1 cellular context compared by ENCODE assay signal in the genomic region with DNA sequence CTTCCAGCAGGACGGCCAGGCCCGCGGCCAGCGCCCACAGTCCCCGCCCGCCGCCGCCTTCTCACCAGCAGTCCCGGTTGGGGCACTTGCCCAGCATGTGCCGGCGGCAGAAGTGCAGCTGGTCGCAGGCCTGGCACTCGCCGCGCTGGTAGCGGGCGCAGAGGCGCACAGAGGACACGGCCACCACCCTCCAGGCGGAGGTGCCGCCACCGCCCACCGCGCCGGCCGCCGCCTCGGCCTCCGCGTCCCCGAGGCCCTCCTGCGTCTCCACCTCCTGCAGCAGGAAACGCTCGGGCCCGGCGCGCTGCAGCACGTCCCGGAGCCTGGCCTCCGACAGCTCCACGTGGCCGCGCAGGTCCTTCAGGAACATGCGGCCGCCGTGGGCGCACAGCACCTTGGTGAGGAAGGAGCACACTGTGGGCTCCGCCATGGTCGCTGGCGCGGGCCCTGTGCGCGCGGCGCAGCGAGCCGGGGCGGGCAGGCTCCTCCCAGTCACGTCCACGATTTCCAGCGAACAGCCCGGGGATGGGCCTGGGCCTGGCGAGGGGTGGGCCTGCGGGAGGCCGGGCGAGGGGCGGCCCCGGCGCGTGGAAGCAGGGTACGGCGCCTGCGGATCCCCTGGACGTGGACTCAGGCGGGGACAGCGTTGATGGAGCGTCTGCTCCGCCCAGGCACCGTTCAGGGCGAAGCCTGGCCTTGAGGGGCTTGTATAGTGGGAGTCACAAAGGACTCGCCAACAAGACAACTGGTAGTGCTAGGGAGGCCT.
TF ChIP-seq lines count a peak whose summit lies in the region.

Gene ZC3HAV1L, minus strand, starts transcription at position 455 of the 766 bp plus-strand sequence. Its CDS starts 25 bp downstream, at position 430.

TF ChIP-seq in GM12878, 131 proteins besides CTCF, POLR2A, EP300 and RAD21 (continued from another document and continues in another):
- TF ChIP-seq SREBF2 (IDR thresholded peaks at IDR 0.05; ENCODE audit: low read length) (no peak), BACH1 (IDR thresholded peaks at IDR 0.05; ENCODE audit: borderline replicate concordance) (peak; percentile 17; the same call in 1 of the 2 replicates), PAX5 (IDR thresholded peaks at IDR 0.05; ENCODE audit: borderline replicate concordance, low read depth, low read length) (no peak), HDAC2 (IDR thresholded peaks at IDR 0.05) (no peak), DPF2 (IDR thresholded peaks at IDR 0.05) (peak; percentile 82), EED (IDR thresholded peaks at IDR 0.05; ENCODE audit: low read depth) (no peak), MYC (IDR thresholded peaks at IDR 0.05; ENCODE audit: insufficient read depth, insufficient read length, insufficient replicate concordance, low read length, severe bottlenecking) (peak; percentile 94), ZNF622 (IDR thresholded peaks at IDR 0.05) (no peak), IKZF1 (conservative IDR thresholded peaks at IDR 0.05) (peak; percentile 83), STAT1 (conservative IDR thresholded peaks at IDR 0.05) (0 out of 2 replicates have a peak, but pooled peaks have one; percentile 45), CBX5 (IDR thresholded peaks at IDR 0.05; ENCODE audit: low read depth) (no peak), ZSCAN29 (IDR thresholded peaks at IDR 0.05) (0 out of 2 replicates have a peak, but pooled peaks have one; percentile 8), RCOR1 (conservative IDR thresholded peaks at IDR 0.05; ENCODE audit: low read depth, low read length) (no peak), CBX3 (IDR thresholded peaks at IDR 0.05; ENCODE audit: borderline replicate concordance, low read depth) (no peak), TAF1 (IDR thresholded peaks at IDR 0.05; ENCODE audit: borderline replicate concordance, low read depth, low read length) (peak; percentile 72; the same call in 1 of the 2 replicates), NRF1 (conservative IDR thresholded peaks at IDR 0.05; ENCODE audit: low read depth, low read length) (no peak), KAT2A (conservative IDR thresholded peaks at IDR 0.05; ENCODE audit: control insufficient read depth, low read depth, low read length) (no peak), ZZZ3 (IDR thresholded peaks at IDR 0.05; ENCODE audit: control insufficient read depth, insufficient read length, low read depth) (no peak), BHLHE40 (IDR thresholded peaks at IDR 0.05; ENCODE audit: borderline replicate concordance in 1 of 2, low read depth in 2 of 2, low read length in 1 of 2) (peak; percentile 26 to 73; a peak in 2 of 4 replicates), YY1 (IDR thresholded peaks at IDR 0.05; ENCODE audit: low read depth, low read length) (peak; percentile 84), ZNF384 (IDR thresholded peaks at IDR 0.05; ENCODE audit: borderline replicate concordance, low read depth, low read length) (no peak), JUNB (IDR thresholded peaks at IDR 0.05) (no peak), RELA (IDR thresholded peaks at IDR 0.05; ENCODE audit: borderline replicate concordance, partially characterized antibody) (no peak), SRF (IDR thresholded peaks at IDR 0.05; ENCODE audit: low read depth in 2 of 2, low read length in 2 of 2) (no peak), SMAD1 (IDR thresholded peaks at IDR 0.05; ENCODE audit: low read depth, partially characterized antibody) (no peak), KDM1A (IDR thresholded peaks at IDR 0.05; ENCODE audit: borderline replicate concordance) (no peak), CREM (IDR thresholded peaks at IDR 0.05; ENCODE audit: low read depth) (0 out of 2 replicates have a peak, but pooled peaks have one; percentile 9), SMC3 (IDR thresholded peaks at IDR 0.05; ENCODE audit: borderline replicate concordance, low read length) (no peak), HSF1 (IDR thresholded peaks at IDR 0.05; ENCODE audit: low read depth, low read length) (no peak), RELB (IDR thresholded peaks at IDR 0.05; ENCODE audit: low read depth) (no peak), BCL3 (IDR thresholded peaks at IDR 0.05; ENCODE audit: borderline replicate concordance, insufficient read depth, low read depth, low read length, poor library complexity, severe bottlenecking) (no peak), MEF2B (IDR thresholded peaks at IDR 0.05; ENCODE audit: partially characterized antibody, poor library complexity, severe bottlenecking) (no peak), IRF4 (IDR thresholded peaks at IDR 0.05; ENCODE audit: low read depth, low read length) (no peak), LARP7 (IDR thresholded peaks at IDR 0.05) (peak; percentile 92), SIX5 (IDR thresholded peaks at IDR 0.05; ENCODE audit: low read depth, low read length, severe bottlenecking) (no peak), MXI1 (IDR thresholded peaks at IDR 0.05; ENCODE audit: low read depth, low read length) (peak; percentile 76), MYB (IDR thresholded peaks at IDR 0.05; ENCODE audit: borderline replicate concordance, low read depth, low read length) (no peak), RB1 (IDR thresholded peaks at IDR 0.05; ENCODE audit: borderline replicate concordance) (0 out of 2 replicates have a peak, but pooled peaks have one; percentile 39), FOXK2 (IDR thresholded peaks at IDR 0.05) (no peak), GABPA (IDR thresholded peaks at IDR 0.05; ENCODE audit: low read depth) (no peak), ZNF217 (IDR thresholded peaks at IDR 0.05) (no peak), HDGF (IDR thresholded peaks at IDR 0.05) (no peak), STAT3 (IDR thresholded peaks at IDR 0.05; ENCODE audit: low read depth, low read length) (no peak), USF1 (IDR thresholded peaks at IDR 0.05; ENCODE audit: borderline replicate concordance, extremely low read length, insufficient read depth, low read depth, low read length) (no peak), NFXL1 (IDR thresholded peaks at IDR 0.05; ENCODE audit: borderline replicate concordance) (no peak), CBFB (IDR thresholded peaks at IDR 0.05; ENCODE audit: low read depth) (no peak), NR2F1 (conservative IDR thresholded peaks at IDR 0.05) (0 out of 2 replicates have a peak, but pooled peaks have one; percentile 13), SMARCA5 (IDR thresholded peaks at IDR 0.05) (peak; percentile 64; the same call in 1 of the 2 replicates), SMAD5 (IDR thresholded peaks at IDR 0.05; ENCODE audit: low read depth) (peak; percentile 65; the same call in 1 of the 2 replicates)
- TF ChIP-seq, protein P1, sequence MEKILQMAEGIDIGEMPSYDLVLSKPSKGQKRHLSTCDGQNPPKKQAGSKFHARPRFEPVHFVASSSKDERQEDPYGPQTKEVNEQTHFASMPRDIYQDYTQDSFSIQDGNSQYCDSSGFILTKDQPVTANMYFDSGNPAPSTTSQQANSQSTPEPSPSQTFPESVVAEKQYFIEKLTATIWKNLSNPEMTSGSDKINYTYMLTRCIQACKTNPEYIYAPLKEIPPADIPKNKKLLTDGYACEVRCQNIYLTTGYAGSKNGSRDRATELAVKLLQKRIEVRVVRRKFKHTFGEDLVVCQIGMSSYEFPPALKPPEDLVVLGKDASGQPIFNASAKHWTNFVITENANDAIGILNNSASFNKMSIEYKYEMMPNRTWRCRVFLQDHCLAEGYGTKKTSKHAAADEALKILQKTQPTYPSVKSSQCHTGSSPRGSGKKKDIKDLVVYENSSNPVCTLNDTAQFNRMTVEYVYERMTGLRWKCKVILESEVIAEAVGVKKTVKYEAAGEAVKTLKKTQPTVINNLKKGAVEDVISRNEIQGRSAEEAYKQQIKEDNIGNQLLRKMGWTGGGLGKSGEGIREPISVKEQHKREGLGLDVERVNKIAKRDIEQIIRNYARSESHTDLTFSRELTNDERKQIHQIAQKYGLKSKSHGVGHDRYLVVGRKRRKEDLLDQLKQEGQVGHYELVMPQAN (conservative IDR thresholded peaks at IDR 0.05), result peak; percentile 77; the same call in 1 of the 2 replicates
- TF ChIP-seq, protein P2, sequence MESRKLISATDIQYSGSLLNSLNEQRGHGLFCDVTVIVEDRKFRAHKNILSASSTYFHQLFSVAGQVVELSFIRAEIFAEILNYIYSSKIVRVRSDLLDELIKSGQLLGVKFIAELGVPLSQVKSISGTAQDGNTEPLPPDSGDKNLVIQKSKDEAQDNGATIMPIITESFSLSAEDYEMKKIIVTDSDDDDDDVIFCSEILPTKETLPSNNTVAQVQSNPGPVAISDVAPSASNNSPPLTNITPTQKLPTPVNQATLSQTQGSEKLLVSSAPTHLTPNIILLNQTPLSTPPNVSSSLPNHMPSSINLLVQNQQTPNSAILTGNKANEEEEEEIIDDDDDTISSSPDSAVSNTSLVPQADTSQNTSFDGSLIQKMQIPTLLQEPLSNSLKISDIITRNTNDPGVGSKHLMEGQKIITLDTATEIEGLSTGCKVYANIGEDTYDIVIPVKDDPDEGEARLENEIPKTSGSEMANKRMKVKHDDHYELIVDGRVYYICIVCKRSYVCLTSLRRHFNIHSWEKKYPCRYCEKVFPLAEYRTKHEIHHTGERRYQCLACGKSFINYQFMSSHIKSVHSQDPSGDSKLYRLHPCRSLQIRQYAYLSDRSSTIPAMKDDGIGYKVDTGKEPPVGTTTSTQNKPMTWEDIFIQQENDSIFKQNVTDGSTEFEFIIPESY (IDR thresholded peaks at IDR 0.05), result no peak
- TF ChIP-seq, protein P3, sequence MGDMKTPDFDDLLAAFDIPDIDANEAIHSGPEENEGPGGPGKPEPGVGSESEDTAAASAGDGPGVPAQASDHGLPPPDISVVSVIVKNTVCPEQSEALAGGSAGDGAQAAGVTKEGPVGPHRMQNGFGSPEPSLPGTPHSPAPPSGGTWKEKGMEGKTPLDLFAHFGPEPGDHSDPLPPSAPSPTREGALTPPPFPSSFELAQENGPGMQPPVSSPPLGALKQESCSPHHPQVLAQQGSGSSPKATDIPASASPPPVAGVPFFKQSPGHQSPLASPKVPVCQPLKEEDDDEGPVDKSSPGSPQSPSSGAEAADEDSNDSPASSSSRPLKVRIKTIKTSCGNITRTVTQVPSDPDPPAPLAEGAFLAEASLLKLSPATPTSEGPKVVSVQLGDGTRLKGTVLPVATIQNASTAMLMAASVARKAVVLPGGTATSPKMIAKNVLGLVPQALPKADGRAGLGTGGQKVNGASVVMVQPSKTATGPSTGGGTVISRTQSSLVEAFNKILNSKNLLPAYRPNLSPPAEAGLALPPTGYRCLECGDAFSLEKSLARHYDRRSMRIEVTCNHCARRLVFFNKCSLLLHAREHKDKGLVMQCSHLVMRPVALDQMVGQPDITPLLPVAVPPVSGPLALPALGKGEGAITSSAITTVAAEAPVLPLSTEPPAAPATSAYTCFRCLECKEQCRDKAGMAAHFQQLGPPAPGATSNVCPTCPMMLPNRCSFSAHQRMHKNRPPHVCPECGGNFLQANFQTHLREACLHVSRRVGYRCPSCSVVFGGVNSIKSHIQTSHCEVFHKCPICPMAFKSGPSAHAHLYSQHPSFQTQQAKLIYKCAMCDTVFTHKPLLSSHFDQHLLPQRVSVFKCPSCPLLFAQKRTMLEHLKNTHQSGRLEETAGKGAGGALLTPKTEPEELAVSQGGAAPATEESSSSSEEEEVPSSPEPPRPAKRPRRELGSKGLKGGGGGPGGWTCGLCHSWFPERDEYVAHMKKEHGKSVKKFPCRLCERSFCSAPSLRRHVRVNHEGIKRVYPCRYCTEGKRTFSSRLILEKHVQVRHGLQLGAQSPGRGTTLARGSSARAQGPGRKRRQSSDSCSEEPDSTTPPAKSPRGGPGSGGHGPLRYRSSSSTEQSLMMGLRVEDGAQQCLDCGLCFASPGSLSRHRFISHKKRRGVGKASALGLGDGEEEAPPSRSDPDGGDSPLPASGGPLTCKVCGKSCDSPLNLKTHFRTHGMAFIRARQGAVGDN (IDR thresholded peaks at IDR 0.05), result peak; percentile 84; the same call in 1 of the 2 replicates
- TF ChIP-seq, protein P4, sequence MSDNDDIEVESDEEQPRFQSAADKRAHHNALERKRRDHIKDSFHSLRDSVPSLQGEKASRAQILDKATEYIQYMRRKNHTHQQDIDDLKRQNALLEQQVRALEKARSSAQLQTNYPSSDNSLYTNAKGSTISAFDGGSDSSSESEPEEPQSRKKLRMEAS (IDR thresholded peaks at IDR 0.05; ENCODE audit: low read depth, low read length), result peak; percentile 84
- TF ChIP-seq, protein P5, sequence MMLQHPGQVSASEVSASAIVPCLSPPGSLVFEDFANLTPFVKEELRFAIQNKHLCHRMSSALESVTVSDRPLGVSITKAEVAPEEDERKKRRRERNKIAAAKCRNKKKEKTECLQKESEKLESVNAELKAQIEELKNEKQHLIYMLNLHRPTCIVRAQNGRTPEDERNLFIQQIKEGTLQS (IDR thresholded peaks at IDR 0.05; ENCODE audit: borderline replicate concordance, extremely low read depth, low read depth, low read length), result no peak
